In the genomic region with DNA sequence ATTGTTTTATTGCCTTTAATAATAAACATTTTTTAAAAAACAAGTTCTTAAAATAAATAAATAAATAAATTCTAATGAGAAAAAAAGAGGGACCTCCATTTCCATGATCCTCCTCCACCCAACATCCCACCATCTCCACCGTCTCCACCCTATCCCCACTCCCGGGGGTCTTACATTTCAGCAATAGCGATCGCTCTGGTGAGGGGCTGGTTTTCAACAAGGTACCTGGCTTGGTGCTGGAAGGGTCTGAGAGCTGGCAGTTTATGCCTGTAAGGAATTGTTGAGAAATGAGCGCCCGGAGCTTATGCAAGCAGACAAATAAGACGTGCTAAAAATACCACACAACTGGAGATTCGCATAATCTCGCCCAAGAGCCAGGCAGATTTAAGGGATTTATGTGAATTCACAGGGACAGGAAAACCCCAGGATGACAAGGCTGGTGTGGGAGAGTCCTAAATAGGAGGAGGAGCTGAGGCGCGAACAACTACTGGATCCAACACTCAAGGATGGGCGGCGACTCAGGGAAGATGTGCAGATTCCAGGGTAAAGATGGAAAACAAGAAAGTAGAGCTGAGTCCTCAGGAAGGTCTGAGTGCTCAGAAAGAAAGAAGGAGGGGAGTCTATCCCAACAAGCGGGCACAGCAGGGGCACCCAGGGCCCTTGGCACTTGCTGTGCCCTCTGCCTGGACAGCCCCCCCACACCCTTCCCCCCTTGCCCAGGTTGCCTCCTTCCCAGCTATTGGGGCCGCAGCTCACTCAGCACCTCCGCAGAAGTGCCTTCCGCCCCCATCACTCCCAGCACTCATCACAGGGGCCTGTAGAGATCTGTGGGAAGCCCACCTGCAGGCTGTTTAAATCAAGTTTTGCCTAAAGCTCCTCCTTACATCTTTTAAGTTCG, we compare ENCODE assay signal across 13 cellular contexts. TPM values are rescaled to one million over a fixed set of nuclear protein-coding genes. Genes with fewer than 3 reads are reported as not detected.
DNase-seq lines count a peak whose midpoint lies in the region; ATAC-seq lines count a peak whose summit lies in the region.
"Had no signal": no experiment of that assay in that cellular context is flagged by ENCODE, and none has a peak within 500 bp of the region (broad histone marks: within the 10 kb centered on the region; RNA-seq: fewer than 3 reads in every experiment).

No MANE protein-coding gene starts in this region.

- H3K27ac Mint-ChIP-seq in CD4-positive, CD25-positive, alpha-beta regulatory T cell = peak overlapping the region; percentile 93 to 98 (median 97)
- H3K27ac Mint-ChIP-seq in central memory CD8-positive, alpha-beta T cell (ENCODE audit: low read depth) = peak overlapping the region; percentile 75

- peak overlapping the region; percentile 67 for H3K4me3 ChIP-seq in CD4-positive, CD25-positive, alpha-beta regulatory T cell (ENCODE audit: low read depth, low read length)
- no peak overlapping the region; the same call in 1 of the 2 replicates for H3K4me3 ChIP-seq in HUES48 (ENCODE audit: low read depth, low read length)
- H3K4me3 ChIP-seq: left lung had no signal

- H3K27me3 Mint-ChIP-seq in CD4-positive, CD25-positive, alpha-beta regulatory T cell = no peaks in the 10 kb centered on the region
- no peaks in the 10 kb centered on the region for H3K27me3 Mint-ChIP-seq in central memory CD8-positive, alpha-beta T cell

- peaks cover 54% of the 10 kb centered on the region for H3K4me1 ChIP-seq in CD4-positive, CD25-positive, alpha-beta regulatory T cell (ENCODE audit: control insufficient read depth, insufficient read depth, low read length, poor library complexity, severe bottlenecking)
- peaks cover 38% of the 10 kb centered on the region for H3K4me1 ChIP-seq in HUES48 (ENCODE audit: control insufficient read depth, insufficient read depth, low read length)

- H3K9ac ChIP-seq in HUES48 (ENCODE audit: low read depth, low read length) = no peak overlapping the region
- H3K9ac ChIP-seq: KMS-11 had no signal

- no peaks in the 10 kb centered on the region for H3K27me3 ChIP-seq in CD4-positive, CD25-positive, alpha-beta regulatory T cell (ENCODE audit: control insufficient read depth, insufficient read depth, low read length)
- H3K27me3 ChIP-seq in HUES48 (ENCODE audit: control insufficient read depth, insufficient read depth, low read length) = no peaks in the 10 kb centered on the region
- H3K27me3 ChIP-seq: left lung had no signal

- peak overlapping the region; percentile 83 for H3K27ac ChIP-seq in CD4-positive, CD25-positive, alpha-beta regulatory T cell (ENCODE audit: insufficient read depth, low read length, poor library complexity, severe bottlenecking)
- peak overlapping the region; percentile 26 for H3K27ac ChIP-seq in HUES48 (ENCODE audit: low read depth, low read length)
- H3K27ac ChIP-seq: KMS-11, left lung had no signal

- no peak for ATAC-seq in CD4-positive, CD25-positive, alpha-beta regulatory T cell (ENCODE audit: low read depth in 2 of 2)
- no peak for ATAC-seq in central memory CD8-positive, alpha-beta T cell (replicated peaks; ENCODE audit: extremely low read depth, poor library complexity, severe bottlenecking)
- ATAC-seq in GM19324 (IDR thresholded peaks at IDR 0.05; ENCODE audit: low FRiP score, unreplicated experiment) (no peak), GM19463 (IDR thresholded peaks at IDR 0.05; ENCODE audit: unreplicated experiment) (no peak)
- ATAC-seq: left lung had no signal

- peaks cover 19 to 83% (median 68%) of the 10 kb centered on the region in 4 donors for H3K4me1 Mint-ChIP-seq in CD4-positive, CD25-positive, alpha-beta regulatory T cell
- peaks cover 54% of the 10 kb centered on the region for H3K4me1 Mint-ChIP-seq in central memory CD8-positive, alpha-beta T cell

- H3K9me3 ChIP-seq in CD4-positive, CD25-positive, alpha-beta regulatory T cell (ENCODE audit: control insufficient read depth in 2 of 2, low read length in 2 of 2) = no peaks in the 10 kb centered on the region
- no peaks in the 10 kb centered on the region for H3K9me3 ChIP-seq in HUES48 (ENCODE audit: control insufficient read depth, insufficient read depth, low read length)
- H3K9me3 ChIP-seq: left lung had no signal

- peaks cover 61% of the 10 kb centered on the region for H3K36me3 Mint-ChIP-seq in CD4-positive, CD25-positive, alpha-beta regulatory T cell
- H3K36me3 Mint-ChIP-seq in central memory CD8-positive, alpha-beta T cell (ENCODE audit: insufficient read depth) = peaks cover 31% of the 10 kb centered on the region

- peaks cover 38% of the 10 kb centered on the region for H3K36me3 ChIP-seq in CD4-positive, CD25-positive, alpha-beta regulatory T cell (ENCODE audit: control insufficient read depth, insufficient read depth, low read length)
- H3K36me3 ChIP-seq in HUES48 (ENCODE audit: control insufficient read depth, insufficient read depth, low read length) = peaks cover 9% of the 10 kb centered on the region; the same call in 1 of the 2 replicates

- peak overlapping the region; percentile 82 to 96 (median 92) for H3K4me3 Mint-ChIP-seq in CD4-positive, CD25-positive, alpha-beta regulatory T cell
- H3K4me3 Mint-ChIP-seq in central memory CD8-positive, alpha-beta T cell = no peak overlapping the region

- no peak for DNase-seq in CD4-positive, CD25-positive, alpha-beta regulatory T cell
- DNase-seq in central memory CD8-positive, alpha-beta T cell (ENCODE audit: low spot score in 2 of 2) = no peak
- peak; percentile 11 for DNase-seq in midbrain (lab: John Stamatoyannopoulos, UW)
- no peak for DNase-seq in Ammon's horn (ENCODE audit: low spot score)
- DNase-seq in NCI-H1694 (lab: John Stamatoyannopoulos, UW) = no peak
- DNase-seq: cerebellar nuclear complex; foreskin melanocyte; left lung; stimulated activated CD4-positive, alpha-beta T cell treated with anti-CD3 and anti-CD28 coated beads, Interleukin-2, amount 100 ng/mL, for 24 hours had no signal

- H3K9me3 Mint-ChIP-seq in CD4-positive, CD25-positive, alpha-beta regulatory T cell = peaks cover 0 to 2% (median 0%) of the 10 kb centered on the region in 7 donors
- H3K9me3 Mint-ChIP-seq in central memory CD8-positive, alpha-beta T cell = no peaks in the 10 kb centered on the region

RNA-seq across cellular contexts. Expression of gene TRIM14, which starts 27.0 kb away (rescaled TPM):
- total RNA-seq in CD4-positive, CD25-positive, alpha-beta regulatory T cell = 120 TPM
- polyA plus RNA-seq in CD4-positive, CD25-positive, alpha-beta regulatory T cell = 10 to 100 TPM; 65.2 to 94.0 (median 73.7) TPM

RNA-seq across cellular contexts. Expression of gene NANS, which starts 35.5 kb away (rescaled TPM):
- total RNA-seq in CD4-positive, CD25-positive, alpha-beta regulatory T cell = 51.4 TPM
- 10 to 100 TPM; 34.4 to 44.7 (median 36.4) TPM for polyA plus RNA-seq in CD4-positive, CD25-positive, alpha-beta regulatory T cell
